20 cellular contexts compared by ENCODE assay signal in genomic region chr5:112965733-112966306, GRCh38. TPM values are rescaled to one million over a fixed set of nuclear protein-coding genes. Genes with fewer than 3 reads are reported as not detected.
DNase-seq lines count a peak whose midpoint lies in the region; ATAC-seq, FAIRE-seq and TF ChIP-seq lines count a peak whose summit lies in the region.
"Had no signal": no experiment of that assay in that cellular context is flagged by ENCODE, and none has a peak within 500 bp of the region (broad histone marks: within the 10 kb centered on the region; RNA-seq: fewer than 3 reads in every experiment).

No MANE protein-coding gene starts in this region.

- H3K79me2 ChIP-seq in GM12878 (ENCODE audit: control insufficient read depth, insufficient read depth, low read length), result no peaks in the 10 kb centered on the region

- no peak overlapping the region for H3K4me3 Mint-ChIP-seq in activated CD8-positive, alpha-beta memory T cell treated with anti-CD3 and anti-CD28 coated beads, Interleukin-2, amount 10 ng/mL, durations not matched to agents 7 days and 5 days
- H3K4me3 Mint-ChIP-seq in natural killer cell treated with Interleukin-12 subunit alpha and Interleukin-12 subunit beta and Interleukin-15 and Interleukin-18, amount 100 ng/mL, for 72 hours, result peak overlapping the region; percentile 49
- H3K4me3 Mint-ChIP-seq in natural killer cell (no peak overlapping the region), T-helper 17 cell (no peak overlapping the region)

- no peaks in the 10 kb centered on the region for H3K27me3 ChIP-seq in GM12878 (replicated peaks in 1 of 2; ENCODE audit: control insufficient read depth in 2 of 2, insufficient read depth in 2 of 2, low read length in 1 of 2)
- H3K27me3 ChIP-seq: MG63, Peyer's patch had no signal

- CTCF ChIA-PET in activated CD8-positive, alpha-beta memory T cell treated with anti-CD3 and anti-CD28 coated beads, Interleukin-2, amount 10 ng/mL, durations not matched to agents 7 days and 5 days (lab: Charles Lee), result interaction anchor here (1.0 to 9.3 kb wide), 9 partner anchors 10 to 274 kb away, joined by 3 to 70 read pairs (median 5); partner anchors contain the start of genes DCP2 and REEP5
- CTCF ChIA-PET in GM12878 (lab: Yijun Ruan, JAX), result interaction anchor here (0.6 to 2.7 kb wide), 7 partner anchors 15 to 544 kb away, joined by 3 to 12 read pairs (median 4); no protein-coding TSS in a partner anchor

- FAIRE-seq in GM12878 (lab: Jason Lieb, UNC), result no peak
- FAIRE-seq: G401.6 had no signal

- RAD21 ChIA-PET in GM12878 (lab: Charles Lee; ENCODE audit: unreplicated experiment), result interaction anchor here (0.8 to 9.8 kb wide), 4 partner anchors 10 to 105 kb away, joined by 3 to 85 read pairs (median 4); partner anchors contain the start of genes DCP2, REEP5 and SRP19

- TF ChIP-seq EP300 in GM12878 (IDR thresholded peaks at IDR 0.05; ENCODE audit: borderline replicate concordance in 1 of 2, control insufficient read depth in 1 of 2, low read depth in 2 of 2, low read length in 2 of 2), result no peak

- no peaks in the 10 kb centered on the region for H3K36me3 ChIP-seq in GM12878 (ENCODE audit: control insufficient read depth in 2 of 2, insufficient read depth in 2 of 2, low read length in 1 of 2)
- H3K36me3 ChIP-seq: MG63, Peyer's patch had no signal

- no peak overlapping the region for H3K4me3 ChIP-seq in GM12878
- H3K4me3 ChIP-seq: GM23248, MG63, Peyer's patch had no signal

- peak overlapping the region; percentile 57 for H3K27ac Mint-ChIP-seq in activated CD8-positive, alpha-beta memory T cell treated with anti-CD3 and anti-CD28 coated beads, Interleukin-2, amount 10 ng/mL, durations not matched to agents 7 days and 5 days
- H3K27ac Mint-ChIP-seq in natural killer cell treated with Interleukin-12 subunit alpha and Interleukin-12 subunit beta and Interleukin-15 and Interleukin-18, amount 100 ng/mL, for 72 hours, result peak overlapping the region; percentile 61 to 76
- H3K27ac Mint-ChIP-seq in natural killer cell (no peak overlapping the region), T-helper 17 cell (peak overlapping the region; percentile 45)

- H3K9me3 ChIP-seq in T-helper 17 cell (ENCODE audit: control insufficient read depth, low read length, poor library complexity, severe bottlenecking) (no peaks in the 10 kb centered on the region), GM12878 (replicated peaks; ENCODE audit: control insufficient read depth, insufficient read depth, low read length) (no peaks in the 10 kb centered on the region)
- H3K9me3 ChIP-seq: MG63, Peyer's patch had no signal

- SMC1A ChIA-PET in GM12878 (lab: Charles Lee; ENCODE audit: uncharacterized antibody, unreplicated experiment), result interaction anchor here (1.0 to 3.8 kb wide), 6 partner anchors 9 to 101 kb away, joined by 3 to 33 read pairs (median 4); partner anchors contain the start of genes DCP2 and REEP5

- H2AFZ ChIP-seq in GM12878 (ENCODE audit: control insufficient read depth, low read depth, low read length), result no peak overlapping the region; the same call in none of the 2 replicates
- H2AFZ ChIP-seq: GM23248 had no signal

- TF ChIP-seq RAD21 in GM12878 (IDR thresholded peaks at IDR 0.05; ENCODE audit: insufficient read depth, low read depth, low read length), result no peak

- H3K36me3 Mint-ChIP-seq in activated CD8-positive, alpha-beta memory T cell treated with anti-CD3 and anti-CD28 coated beads, Interleukin-2, amount 10 ng/mL, durations not matched to agents 7 days and 5 days, result peaks cover 2% of the 10 kb centered on the region
- no peaks in the 10 kb centered on the region for H3K36me3 Mint-ChIP-seq in natural killer cell treated with Interleukin-12 subunit alpha and Interleukin-12 subunit beta and Interleukin-15 and Interleukin-18, amount 100 ng/mL, for 72 hours
- no peaks in the 10 kb centered on the region for H3K36me3 Mint-ChIP-seq in natural killer cell
- no peaks in the 10 kb centered on the region for H3K36me3 Mint-ChIP-seq in T-helper 17 cell (ENCODE audit: low read depth)

- H3K9me3 Mint-ChIP-seq in activated CD8-positive, alpha-beta memory T cell treated with anti-CD3 and anti-CD28 coated beads, Interleukin-2, amount 10 ng/mL, durations not matched to agents 7 days and 5 days (ENCODE audit: low read depth), result no peaks in the 10 kb centered on the region
- no peaks in the 10 kb centered on the region for H3K9me3 Mint-ChIP-seq in natural killer cell treated with Interleukin-12 subunit alpha and Interleukin-12 subunit beta and Interleukin-15 and Interleukin-18, amount 100 ng/mL, for 72 hours
- no peaks in the 10 kb centered on the region for H3K9me3 Mint-ChIP-seq in natural killer cell

- H3K4me2 ChIP-seq in GM12878 (ENCODE audit: control insufficient read depth, insufficient read depth), result no peak overlapping the region; the same call in 1 of the 2 replicates

- TF ChIP-seq CTCF in natural killer cell (IDR thresholded peaks at IDR 0.05), result no peak
- no peak for TF ChIP-seq CTCF in GM12878 (IDR thresholded peaks at IDR 0.05 in 2 of 3, conservative IDR thresholded peaks at IDR 0.05 in 1 of 3; ENCODE audit: control insufficient read depth in 2 of 3, extremely low read depth in 1 of 3, insufficient read depth in 1 of 3, low read depth in 3 of 3, low read length in 3 of 3)

- no peaks in the 10 kb centered on the region for H4K20me1 ChIP-seq in GM12878 (ENCODE audit: control insufficient read depth, insufficient read depth)

- POLR2A ChIA-PET in GM12878 (lab: Charles Lee), result interaction anchor here (3.9 kb wide), 1 partner anchor 11 kb away, joined by 15 read pairs; the partner anchor contains the start of gene DCP2

- H3K27me3 Mint-ChIP-seq in activated CD8-positive, alpha-beta memory T cell treated with anti-CD3 and anti-CD28 coated beads, Interleukin-2, amount 10 ng/mL, durations not matched to agents 7 days and 5 days, result no peaks in the 10 kb centered on the region
- no peaks in the 10 kb centered on the region for H3K27me3 Mint-ChIP-seq in natural killer cell treated with Interleukin-12 subunit alpha and Interleukin-12 subunit beta and Interleukin-15 and Interleukin-18, amount 100 ng/mL, for 72 hours
- H3K27me3 Mint-ChIP-seq in natural killer cell (ENCODE audit: low read depth in 2 of 2) (no peaks in the 10 kb centered on the region), T-helper 17 cell (no peaks in the 10 kb centered on the region)

- in situ Hi-C loops in GM12878 (cut with MboI), result loop anchor here (5.0 to 25.0 kb wide), 3 partner anchors 39 to 1454 kb away; partner anchors contain the start of genes SRP19 and STARD4

- H3K27ac ChIP-seq in GM12878 (ENCODE audit: control insufficient read depth, insufficient read depth), result no peak overlapping the region
- H3K27ac ChIP-seq: C4-2B, GM23248, Peyer's patch had no signal

- no TSS peak for BruUV-seq in GM12878 (replicated peaks; lab: Mats Ljungman, UMichigan)

- peaks cover 56% of the 10 kb centered on the region for H3K4me1 Mint-ChIP-seq in activated CD8-positive, alpha-beta memory T cell treated with anti-CD3 and anti-CD28 coated beads, Interleukin-2, amount 10 ng/mL, durations not matched to agents 7 days and 5 days
- H3K4me1 Mint-ChIP-seq in natural killer cell treated with Interleukin-12 subunit alpha and Interleukin-12 subunit beta and Interleukin-15 and Interleukin-18, amount 100 ng/mL, for 72 hours (ENCODE audit: low read depth in 2 of 2), result peaks cover 15 to 38% of the 10 kb centered on the region in 2 donors
- H3K4me1 Mint-ChIP-seq in natural killer cell, result no peaks in the 10 kb centered on the region
- H3K4me1 Mint-ChIP-seq in T-helper 17 cell, result peaks cover 13% of the 10 kb centered on the region

- no peak for TF ChIP-seq POLR2A in GM12878 (IDR thresholded peaks at IDR 0.05; ENCODE audit: low read depth, low read length)

- H3K9ac ChIP-seq in GM12878 (ENCODE audit: control insufficient read depth, insufficient read depth, low read length), result no peak overlapping the region
- H3K9ac ChIP-seq: GM23248 had no signal

- DNase-seq in activated CD8-positive, alpha-beta memory T cell treated with anti-CD3 and anti-CD28 coated beads, Interleukin-2, amount 10 ng/mL, durations not matched to agents 7 days and 5 days, result no peak
- DNase-seq in activated CD8-positive, alpha-beta memory T cell treated with anti-CD3 and anti-CD28 coated beads for 24 hours, result no peak
- no peak for DNase-seq in natural killer cell treated with Interleukin-12 subunit alpha and Interleukin-12 subunit beta and Interleukin-15 and Interleukin-18, amount 100 ng/mL, for 72 hours (ENCODE audit: low spot score)
- DNase-seq in natural killer cell (no peak), T-helper 17 cell (no peak), GM12878 (ENCODE audit: low read depth, low spot score) (no peak), NCI-H2227 treated with DMSO at 0.1 percent for 48 hours (lab: John Stamatoyannopoulos, UW) (no peak), mucosa of gallbladder (ENCODE audit: low spot score) (no peak)
- DNase-seq: DND-41, GM23248, Karpas-422, MG63, NCI-H1092, NCI-H146, NCI-H2081 treated with DMSO at 0.1 percent for 48 hours, NCI-H524, Peyer's patch had no signal

- 72% methylated on average over 8 of the region's 8 CpGs for whole genome bisulfite sequencing in GM12878 (ENCODE audit: insufficient coverage, insufficient replicate concordance, low lambda C conversion rate, missing lambda C conversion rate)

- no peak for ATAC-seq in activated CD8-positive, alpha-beta memory T cell treated with anti-CD3 and anti-CD28 coated beads, Interleukin-2, amount 10 ng/mL, durations not matched to agents 7 days and 5 days
- peak in 1 of 2 donors; percentile 60 for ATAC-seq in natural killer cell treated with Interleukin-12 subunit alpha and Interleukin-12 subunit beta and Interleukin-15 and Interleukin-18, amount 100 ng/mL, for 72 hours
- ATAC-seq in natural killer cell (no peak), T-helper 17 cell (no peak), GM12878 (no peak)
- ATAC-seq: HCT116 had no signal

- intact Hi-C loops in natural killer cell (cut with micrococcal nuclease) (no loop called here), GM12878 (cut with micrococcal nuclease; ENCODE audit: unreplicated experiment) (no loop called here)

- H3K4me1 ChIP-seq in GM12878 (ENCODE audit: control insufficient read depth, insufficient read depth, low read length), result peaks cover 40% of the 10 kb centered on the region
- H3K4me1 ChIP-seq: Peyer's patch had no signal

RNA-seq across cellular contexts. Expression of gene DCP2, which starts 10.8 kb away (rescaled TPM):
- total RNA-seq in activated CD8-positive, alpha-beta memory T cell treated with anti-CD3 and anti-CD28 coated beads, Interleukin-2, amount 10 ng/mL, durations not matched to agents 7 days and 5 days, result 100 to 1,000 TPM in 1 of 2 experiments, 10 to 100 TPM in 1; 90.4 to 108 TPM
- total RNA-seq in natural killer cell treated with Interleukin-12 subunit alpha and Interleukin-12 subunit beta and Interleukin-15 and Interleukin-18, amount 100 ng/mL, for 72 hours, result 10 to 100 TPM; 76.9 to 95.1 TPM
- total RNA-seq in natural killer cell, result 10 to 100 TPM; 69.3 to 82.9 (median 76.7) TPM
- 10 to 100 TPM; 80.0 to 83.6 TPM for total RNA-seq in T-helper 17 cell
- 124 and 133 TPM in 2 replicates for total RNA-seq in GM12878 (2013; cell fraction: nucleolus; rRNA removed)
- 49.6 and 51.7 TPM in 2 replicates for total RNA-seq in GM12878 (2014; rRNA removed)
- total RNA-seq in GM12878 (2014; rRNA removed; fragmentation: Illumina TruSeq; extraction: Trizol), result 59.3 and 61.8 TPM in 2 replicates
- 81.6 and 82.2 TPM in 2 replicates for total RNA-seq in GM12878 (2021)
- 21.7 TPM for polyA plus RNA-seq in GM12878 (2011; ENCODE audit: low read depth)
- 34.7 and 51.7 TPM in 2 replicates for polyA plus RNA-seq in GM12878 (2011; rRNA removed)
- polyA plus RNA-seq in GM12878 (2011; cell fraction: cytosol; rRNA removed), result 20.5 and 25.7 TPM in 2 replicates
- polyA plus RNA-seq in GM12878 (2011; cell fraction: nucleus; rRNA removed), result 16.9 and 19.4 TPM in 2 replicates
- 25.6 and 28.8 TPM in 2 replicates for polyA plus RNA-seq in GM12878 (2012)
- polyA plus RNA-seq in GM12878 (2014; fragmentation: Illumina TruSeq; extraction: Trizol), result 43.8 and 54.2 TPM in 2 replicates
- polyA plus RNA-seq in GM12878 (2014; fragmentation: Nextera tagmentation; extraction: Ambion mirVana), result 10 to 100 TPM; 23.4 to 25.3 TPM
- 30.6 and 34.6 TPM in 2 replicates for polyA plus RNA-seq in GM12878 (2014; rRNA removed)
- 10 to 100 TPM; 51.0 to 55.1 TPM for polyA plus RNA-seq in GM12878 (2016; fragmentation: Nextera tagmentation; extraction: Ambion mirVana)
- 57.8 and 67.6 TPM in 2 replicates for polyA minus RNA-seq in GM12878 (2011; rRNA and poly(A)+ RNA removed)
- 18.4 and 18.5 TPM in 2 replicates for polyA minus RNA-seq in GM12878 (2011; cell fraction: cytosol; rRNA and poly(A)+ RNA removed)
- polyA minus RNA-seq in GM12878 (2011; cell fraction: nucleus; rRNA and poly(A)+ RNA removed), result 50.8 and 62.6 TPM in 2 replicates
- total RNA-seq in mucosa of gallbladder, result 42.5 TPM

RNA-seq across cellular contexts. Expression of gene REEP5, which starts 43.8 kb away (rescaled TPM):
- 10 to 100 TPM; 91.0 to 97.0 TPM for total RNA-seq in activated CD8-positive, alpha-beta memory T cell treated with anti-CD3 and anti-CD28 coated beads, Interleukin-2, amount 10 ng/mL, durations not matched to agents 7 days and 5 days
- total RNA-seq in natural killer cell treated with Interleukin-12 subunit alpha and Interleukin-12 subunit beta and Interleukin-15 and Interleukin-18, amount 100 ng/mL, for 72 hours, result 100 to 1,000 TPM; 102 to 113 TPM
- total RNA-seq in natural killer cell (10 to 100 TPM; 42.8 to 46.5 (median 46.5) TPM), T-helper 17 cell (10 to 100 TPM; 38.1 to 46.5 TPM), GM12878 (2014; rRNA removed) (54.8 and 61.3 TPM in 2 replicates), GM12878 (2014; rRNA removed; fragmentation: Illumina TruSeq; extraction: Trizol) (28.6 and 30.5 TPM in 2 replicates), GM12878 (2021) (56.2 and 61.2 TPM in 2 replicates), mucosa of gallbladder (104 TPM)
- total RNA-seq in GM12878 (2013; cell fraction: nucleolus; rRNA removed), result 20.2 and 25.9 TPM in 2 replicates
- polyA plus RNA-seq in GM12878 (2011; ENCODE audit: low read depth), result 14.3 TPM
- polyA plus RNA-seq in GM12878 (2011; rRNA removed) (104 and 131 TPM in 2 replicates), GM12878 (2014; fragmentation: Illumina TruSeq; extraction: Trizol) (46.9 and 50.1 TPM in 2 replicates), GM12878 (2014; fragmentation: Nextera tagmentation; extraction: Ambion mirVana) (100 to 1,000 TPM; 196 to 211 TPM), GM12878 (2014; rRNA removed) (95.3 and 96.8 TPM in 2 replicates), GM12878 (2016; fragmentation: Nextera tagmentation; extraction: Ambion mirVana) (100 to 1,000 TPM; 188 to 204 TPM)
- 79.5 and 146 TPM in 2 replicates for polyA plus RNA-seq in GM12878 (2011; cell fraction: cytosol; rRNA removed)
- polyA plus RNA-seq in GM12878 (2011; cell fraction: nucleus; rRNA removed), result 55.7 and 70.0 TPM in 2 replicates
- 39.0 and 40.3 TPM in 2 replicates for polyA plus RNA-seq in GM12878 (2012)
- 114 and 115 TPM in 2 replicates for polyA minus RNA-seq in GM12878 (2011; rRNA and poly(A)+ RNA removed)
- polyA minus RNA-seq in GM12878 (2011; cell fraction: cytosol; rRNA and poly(A)+ RNA removed), result 38.6 and 40.8 TPM in 2 replicates
- polyA minus RNA-seq in GM12878 (2011; cell fraction: nucleus; rRNA and poly(A)+ RNA removed), result 29.9 and 53.7 TPM in 2 replicates

Comparison
In these comparisons a context has a peak if more than half of its experiments do, and no peak if none do; other contexts are left out.
1. H3K27ac Mint-ChIP-seq: peak in activated CD8-positive, alpha-beta memory T cell treated with anti-CD3 and anti-CD28 coated beads, Interleukin-2, amount 10 ng/mL, durations not matched to agents 7 days and 5 days (single experiment), natural killer cell treated with Interleukin-12 subunit alpha and Interleukin-12 subunit beta and Interleukin-15 and Interleukin-18, amount 100 ng/mL, for 72 hours (2 of 2) and T-helper 17 cell (single experiment); none in natural killer cell (0 of 2).